ENCODE assay signal across 9 cellular contexts in genomic region chr9:14616188-14616982, GRCh38.
DNase-seq lines count a peak whose midpoint lies in the region; ATAC-seq, FAIRE-seq and TF ChIP-seq lines count a peak whose summit lies in the region.
"Had no signal": no experiment of that assay in that cellular context is flagged by ENCODE, and none has a peak within 500 bp of the region (broad histone marks: within the 10 kb centered on the region; RNA-seq: fewer than 3 reads in every experiment).

No MANE protein-coding gene starts in this region.

- no CpG with 5 or more reads among the region's 3 CpGs for WGBS in iPS DF 6.9 (ENCODE audit: insufficient coverage, insufficient read length)
- WGBS in tibial nerve, 2 donors = 50 to 51% methylated on average over 3 of the region's 3 CpGs

- H3K27ac ChIP-seq in iPS DF 6.9 (ENCODE audit: low read length) = no peak overlapping the region
- H3K27ac ChIP-seq in tibial nerve = no peak overlapping the region

- H3K4me3 ChIP-seq in iPS DF 6.9 (ENCODE audit: low read length) (no peak overlapping the region), tibial nerve (no peak overlapping the region)

- peak; percentile 31 to 57 (median 53) for TF ChIP-seq CTCF in tibial nerve (IDR thresholded peaks at IDR 0.05)

- H3K9me3 ChIP-seq in iPS DF 6.9 (ENCODE audit: control insufficient read depth, insufficient read depth, low read length) (no peaks in the 10 kb centered on the region), tibial nerve (no peaks in the 10 kb centered on the region)

- no peak for TF ChIP-seq POLR2A in tibial nerve (IDR thresholded peaks at IDR 0.05)

- intact Hi-C loops in posterior vena cava (cut with DNase I) = loop anchor here in 1 of 2 donors (5.0 kb wide), 1 partner anchor 151 kb away; no protein-coding TSS in a partner anchor

- peak; percentile 27 for DNase-seq in AG20443 (ENCODE audit: low spot score)
- DNase-seq in GM18507 (ENCODE audit: extremely low spot score, insufficient read length, low read depth) = no peak
- DNase-seq in NCI-H1930 (lab: John Stamatoyannopoulos, UW) = peak; percentile 39 to 42
- DNase-seq in amniotic epithelial cell (ENCODE audit: low read depth) = peak; percentile 67
- DNase-seq in iPS DF 6.9 (ENCODE audit: low read depth, low spot score) = peak; percentile 20
- DNase-seq in tibial nerve (ENCODE audit: low spot score in 2 of 2) = no peak
- DNase-seq in posterior vena cava (ENCODE audit: low spot score) = no peak

- H3K4me1 ChIP-seq in iPS DF 6.9 (ENCODE audit: control insufficient read depth, insufficient read depth, low read length) (no peaks in the 10 kb centered on the region), tibial nerve (no peaks in the 10 kb centered on the region)

- peak; percentile 78 for FAIRE-seq in GM18507 (lab: Jason Lieb, UNC)

- H3K36me3 ChIP-seq in iPS DF 6.9 (ENCODE audit: control insufficient read depth, insufficient read depth, low read length) (no peaks in the 10 kb centered on the region), tibial nerve (peaks cover 0 to 11% (median 0%) of the 10 kb centered on the region in 3 donors)

- H3K27me3 ChIP-seq in iPS DF 6.9 (ENCODE audit: control insufficient read depth, insufficient read depth, low read length) (no peaks in the 10 kb centered on the region), tibial nerve (no peaks in the 10 kb centered on the region)

- no peak for TF ChIP-seq EP300 in tibial nerve (IDR thresholded peaks at IDR 0.05)

- ATAC-seq in HG02938 (IDR thresholded peaks at IDR 0.05; ENCODE audit: unreplicated experiment) = peak; percentile 87
- ATAC-seq: naive thymus-derived CD8-positive, alpha-beta T cell had no signal

Comparison
In these comparisons a context has a peak if more than half of its experiments do, and no peak if none do; other contexts are left out.
1. DNase-seq: peak in AG20443 (single experiment), NCI-H1930 (2 of 2), amniotic epithelial cell (single experiment) and iPS DF 6.9 (single experiment); none in GM18507 (single experiment), tibial nerve (0 of 2) and posterior vena cava (single experiment).